In genomic region chrX:63784902-63785692, GRCh38 we compare ENCODE assay signal across 8 cellular contexts. TPM values are rescaled to one million over a fixed set of nuclear protein-coding genes. Genes with fewer than 3 reads are reported as not detected.
DNase-seq lines count a peak whose midpoint lies in the region; ATAC-seq lines count a peak whose summit lies in the region.

Gene ARHGEF9, minus strand, starts transcription at chrX:63785214. Its CDS starts 69 bp downstream, at chrX:63785145.

- H3K4me1 ChIP-seq in SJCRH30 (0 out of 2 replicates have a peak, but pooled peaks cover 4% of the 10 kb centered on the region), esophagus (ENCODE audit: control insufficient read depth in 2 of 2, insufficient read depth in 2 of 2, low read length in 1 of 2) (peaks cover 0 to 3% of the 10 kb centered on the region in 2 donors)

- DNase-seq in DMS53 (lab: John Stamatoyannopoulos, UW) (peak; percentile 15), DMS53 treated with DMSO at 0.1 percent for 48 hours (lab: John Stamatoyannopoulos, UW; ENCODE audit: unreplicated experiment) (no peak), SJCRH30 (peak; percentile 78 to 79), mucosa of gallbladder (ENCODE audit: low spot score) (no peak), ureter (ENCODE audit: low spot score) (peak; percentile 42), kidney tubule cell (ENCODE audit: low spot score) (no peak)

- peak within 1 kb of the TSS; percentile 67 for H3K4me3 ChIP-seq in SJCRH30
- H3K4me3 ChIP-seq in esophagus (ENCODE audit: low read depth in 1 of 2, low read length in 2 of 2) = peak within 1 kb of the TSS; percentile 8 to 18

- whole genome bisulfite sequencing in esophagus, 2 donors = 1 to 34% methylated on average over 28 of the region's 30 CpGs

- H3K36me3 ChIP-seq in SJCRH30 = no peaks in the 10 kb centered on the region
- no peaks in the 10 kb centered on the region for H3K36me3 ChIP-seq in esophagus (ENCODE audit: control insufficient read depth in 2 of 2, insufficient read depth in 2 of 2, low read length in 1 of 2)

- no peaks in the 10 kb centered on the region for H3K27me3 ChIP-seq in SJCRH30
- H3K27me3 ChIP-seq in esophagus (ENCODE audit: control insufficient read depth in 1 of 2, insufficient read depth in 2 of 2, low read length in 2 of 2) = peaks cover 0 to 1% of the 10 kb centered on the region in 2 donors

- H3K9me3 ChIP-seq in SJCRH30 (replicated peaks) = peaks cover 3% of the 10 kb centered on the region
- no peaks in the 10 kb centered on the region for H3K9me3 ChIP-seq in esophagus (ENCODE audit: control insufficient read depth in 2 of 2, insufficient read depth in 1 of 2, low read depth in 1 of 2, low read length in 1 of 2)

- ATAC-seq in HG02885 (IDR thresholded peaks at IDR 0.05; ENCODE audit: poor library complexity, unreplicated experiment) = no peak

- H3K27ac ChIP-seq in SJCRH30 = peak within 1 kb of the TSS; percentile 89
- H3K27ac ChIP-seq in esophagus (ENCODE audit: low read depth in 2 of 2, low read length in 1 of 2) = no peak within 1 kb of the TSS

RNA-seq across cellular contexts. Expression of gene ARHGEF9, which starts in this region (rescaled TPM):
- total RNA-seq in SJCRH30 (2014; rRNA removed; shearing (Covaris generic)) = 42.8 and 47.9 TPM in 2 replicates
- polyA plus RNA-seq in esophagus = 10 to 100 TPM in 1 of 2 donors, 1 to 10 TPM in 1; 5.0 to 12.0 TPM
- 28.0 TPM for total RNA-seq in mucosa of gallbladder
- total RNA-seq in ureter = 35.9 TPM

Comparison
In these comparisons a context has a peak if more than half of its experiments do, and no peak if none do; other contexts are left out.
1. DNase-seq: peak in DMS53 (single experiment), SJCRH30 (2 of 2) and ureter (single experiment); none in DMS53 treated with DMSO at 0.1 percent for 48 hours (single experiment), mucosa of gallbladder (single experiment) and kidney tubule cell (single experiment).